ENCODE assay signal across 16 cellular contexts in the genomic region with DNA sequence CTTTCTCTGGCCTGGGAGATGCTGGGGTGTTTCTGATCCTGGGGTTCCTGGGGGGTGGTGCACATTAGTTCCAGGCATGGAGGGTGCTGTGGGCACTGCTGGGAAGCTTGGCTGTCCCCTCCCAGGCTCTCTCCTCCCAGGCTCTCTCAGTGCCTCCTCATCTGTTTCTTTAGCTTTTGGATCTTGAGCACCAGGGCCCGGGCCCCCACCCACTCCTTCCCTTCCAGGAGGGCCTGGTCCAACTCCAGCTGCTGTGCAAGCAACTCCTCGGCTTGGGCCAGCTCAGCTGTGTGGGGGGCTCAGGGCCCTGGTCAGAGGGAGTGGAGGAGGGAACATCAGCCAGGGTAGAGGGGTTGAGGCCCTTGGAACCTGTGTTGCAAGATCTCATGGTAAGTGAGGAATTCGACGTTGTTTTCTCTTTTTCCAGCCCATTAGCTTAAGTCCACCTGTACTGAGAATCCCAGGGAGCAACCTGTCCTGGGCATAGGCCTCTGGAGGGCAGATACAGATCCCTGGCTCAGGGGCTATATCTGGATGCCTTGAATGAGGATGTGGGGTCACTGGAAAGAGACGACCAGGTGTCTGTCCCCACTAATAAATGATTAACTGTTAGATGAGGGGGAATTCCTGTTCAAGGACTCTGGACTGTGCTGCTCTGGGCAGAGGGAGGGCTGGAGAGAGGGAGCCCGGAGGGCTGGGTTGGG.
"Had no signal": no experiment of that assay in that cellular context is flagged by ENCODE, and none has a peak within 500 bp of the region (broad histone marks: within the 10 kb centered on the region; RNA-seq: fewer than 3 reads in every experiment).

No MANE protein-coding gene starts in this region.

- DNase-seq: activated CD4-positive, alpha-beta T cell treated with anti-CD3 and anti-CD28 coated beads for 48 hours; activated effector memory CD4-positive, alpha-beta T cell treated with anti-CD3 and anti-CD28 coated beads, Interleukin-2, amount 50 U/mL, for 16 hours; activated T-cell treated with anti-CD3 and anti-CD28 coated beads, Interleukin-2, amount 50 U/mL, for 24 hours; amygdala; brain microvascular endothelial cell; dermis blood vessel endothelial cell; esophagus squamous epithelium; foreskin fibroblast; left ventricle myocardium superior; right cardiac atrium; spleen; stimulated activated CD4-positive, alpha-beta T cell treated with anti-CD3 and anti-CD28 coated beads, Interleukin-1b, Interleukin-23, amount 100 ng/mL, for 48 hours; T-helper 17 cell; tibial artery had no signal

- H3K36me3 ChIP-seq: brain microvascular endothelial cell, esophagus squamous epithelium, spleen, tibial artery had no signal

- H3K27ac ChIP-seq: brain microvascular endothelial cell, esophagus squamous epithelium, spleen, tibial artery had no signal

- H3K27me3 ChIP-seq: brain microvascular endothelial cell, esophagus squamous epithelium, spleen, tibial artery had no signal

- H3K4me1 ChIP-seq: spleen, tibial artery had no signal

- H3K9me3 ChIP-seq: esophagus squamous epithelium, spleen, tibial artery had no signal

- H3K4me3 ChIP-seq: esophagus squamous epithelium, spleen, tibial artery had no signal

- ATAC-seq: left ventricle myocardium superior; right cardiac atrium; stimulated activated memory B cell treated with anti-CD40 and anti-IgM and Interleukin-4, amounts not matched to agents 10 μg/mL and 1 μg/mL and 100 μg/mL, for 72 hours; T-helper 17 cell; WTC11 had no signal
